ENCODE assay signal across 8 cellular contexts in genomic region chr17:78257810-78258322, GRCh38. TPM values are rescaled to one million over a fixed set of nuclear protein-coding genes. Genes with fewer than 3 reads are reported as not detected.
DNase-seq lines count a peak whose midpoint lies in the region; ATAC-seq and TF ChIP-seq lines count a peak whose summit lies in the region.

No MANE protein-coding gene starts in this region.

- peak in 6 of 10 experiments; percentile 23 to 49 (median 43) for DNase-seq in CD4-positive, alpha-beta T cell
- DNase-seq in KBM-7 (peak; percentile 31), mesendoderm (no peak), NK-92 (lab: John Stamatoyannopoulos, UW; ENCODE audit: unreplicated experiment) (no peak), Karpas-422 (no peak), dermis blood vessel endothelial cell (no peak), dedifferentiated amniotic fluid mesenchymal stem cell (ENCODE audit: extremely low spot score) (no peak)
- DNase-seq in activated naive CD4-positive, alpha-beta T cell treated with anti-CD3 and anti-CD28 coated beads, Interleukin-2, amount 50 U/mL, for 16 hours = peak; percentile 51

- peaks cover 2% of the 10 kb centered on the region for H3K9me3 Mint-ChIP-seq in CD4-positive, alpha-beta T cell

- H3K36me3 ChIP-seq in mesendoderm (ENCODE audit: control insufficient read depth, insufficient read depth, low read length) (no peaks in the 10 kb centered on the region), Karpas-422 (ENCODE audit: insufficient read depth, low read length) (no peaks in the 10 kb centered on the region)

- peak overlapping the region; percentile 78 for H3K4ac ChIP-seq in mesendoderm (ENCODE audit: low read depth, low read length)

- peak overlapping the region; percentile 70 for H3K56ac ChIP-seq in mesendoderm (ENCODE audit: low read length)

- peak overlapping the region; percentile 17 for H2AK5ac ChIP-seq in mesendoderm (ENCODE audit: low read length)

- in situ Hi-C loops in KBM-7 (cut with MboI; ENCODE audit: low pct_unique_long_range_greater_than_20kb, low sequenced_read_pairs) = no loop called here

- H2AFZ ChIP-seq in Karpas-422 (ENCODE audit: low read length) = no peak overlapping the region

- H3K9ac ChIP-seq in mesendoderm (ENCODE audit: low read length) (peak overlapping the region; percentile 16), Karpas-422 (ENCODE audit: low read length) (no peak overlapping the region)

- H4K20me1 ChIP-seq in Karpas-422 (ENCODE audit: insufficient read depth, low read depth, low read length) = no peaks in the 10 kb centered on the region; the same call in 1 of the 2 replicates

- peak overlapping the region; percentile 15 for H2BK120ac ChIP-seq in mesendoderm (ENCODE audit: low read depth, low read length)

- peak overlapping the region; percentile 51 for H3K18ac ChIP-seq in mesendoderm (ENCODE audit: low read length)

- H3K27me3 Mint-ChIP-seq in CD4-positive, alpha-beta T cell = no peaks in the 10 kb centered on the region

- H3K9me3 ChIP-seq in CD4-positive, alpha-beta T cell (ENCODE audit: control insufficient read depth, low read length) = no peaks in the 10 kb centered on the region
- H3K9me3 ChIP-seq in Karpas-422 (ENCODE audit: low read length) = no peaks in the 10 kb centered on the region

- POLR2A ChIA-PET in CD4-positive, alpha-beta T cell (lab: Charles Lee) = interaction anchor here (0.6 to 2.7 kb wide), 5 partner anchors 15 to 99 kb away, joined by 3 to 9 read pairs (median 4); no protein-coding TSS in a partner anchor

- H3K23ac ChIP-seq in mesendoderm (ENCODE audit: low read length) = peak overlapping the region; percentile 7

- no peak overlapping the region for H4K8ac ChIP-seq in mesendoderm (ENCODE audit: low read depth, low read length)

- peak overlapping the region; percentile 98 for H3K27ac Mint-ChIP-seq in CD4-positive, alpha-beta T cell

- CTCF ChIA-PET in CD4-positive, alpha-beta T cell (lab: Charles Lee) = no interaction called here

- no peaks in the 10 kb centered on the region for H3K79me1 ChIP-seq in mesendoderm (ENCODE audit: low read length)

- no peak overlapping the region for H4K5ac ChIP-seq in mesendoderm (ENCODE audit: low read length)

- no peak for TF ChIP-seq CTCF in CD4-positive, alpha-beta T cell (IDR thresholded peaks at IDR 0.05)

- intact Hi-C loops in CD4-positive, alpha-beta T cell (cut with DNase I, micrococcal nuclease) = loop anchor here in 1 of 2 experiments (10.0 kb wide), 1 partner anchor 587 kb away; the partner anchor contains the start of gene USP36

- peaks cover 82% of the 10 kb centered on the region for H3K4me1 Mint-ChIP-seq in CD4-positive, alpha-beta T cell (ENCODE audit: low read depth)

- no peak overlapping the region for H3K4me3 ChIP-seq in mesendoderm (ENCODE audit: low read length)
- no peak overlapping the region for H3K4me3 ChIP-seq in Karpas-422 (ENCODE audit: low read length)

- H3K27ac ChIP-seq in CD4-positive, alpha-beta T cell (ENCODE audit: low read depth, low read length) = peak overlapping the region; percentile 71
- peak overlapping the region; percentile 59 for H3K27ac ChIP-seq in mesendoderm (ENCODE audit: low read depth, low read length)
- H3K27ac ChIP-seq in Karpas-422 (ENCODE audit: low read length) = no peak overlapping the region

- H3K27me3 ChIP-seq in CD4-positive, alpha-beta T cell (ENCODE audit: control insufficient read depth, insufficient read depth, low read length) = no peaks in the 10 kb centered on the region
- no peaks in the 10 kb centered on the region for H3K27me3 ChIP-seq in mesendoderm (ENCODE audit: insufficient read depth, low read length, poor library complexity)
- H3K27me3 ChIP-seq in Karpas-422 (ENCODE audit: low read length) = no peaks in the 10 kb centered on the region

- H3K36me3 Mint-ChIP-seq in CD4-positive, alpha-beta T cell (ENCODE audit: low read depth) = peaks cover 10% of the 10 kb centered on the region

- WGBS in mesendoderm (ENCODE audit: extremely low coverage, insufficient coverage, low lambda C conversion rate) = no CpG with 5 or more reads among the region's 16 CpGs

- no peak overlapping the region for H3K4me2 ChIP-seq in mesendoderm (ENCODE audit: low read length)
- no peak overlapping the region for H3K4me2 ChIP-seq in Karpas-422 (ENCODE audit: low read depth, low read length, poor library complexity, severe bottlenecking)

- peaks cover 14% of the 10 kb centered on the region for H3K4me1 ChIP-seq in mesendoderm (ENCODE audit: control insufficient read depth, low read depth, low read length)
- peaks cover 5% of the 10 kb centered on the region for H3K4me1 ChIP-seq in Karpas-422 (ENCODE audit: low read length)

- no peaks in the 10 kb centered on the region for H3K9me2 ChIP-seq in Karpas-422 (replicated peaks; ENCODE audit: insufficient read depth, low read length)

- ATAC-seq in CD4-positive, alpha-beta T cell (ENCODE audit: poor library complexity) = peak; percentile 22

- H3K4me3 Mint-ChIP-seq in CD4-positive, alpha-beta T cell = peak overlapping the region; percentile 79

- H3K79me2 ChIP-seq in mesendoderm (ENCODE audit: control insufficient read depth, insufficient read depth, low read length) (no peaks in the 10 kb centered on the region), Karpas-422 (ENCODE audit: low read length) (no peaks in the 10 kb centered on the region)

- no peak overlapping the region for H2BK15ac ChIP-seq in mesendoderm (replicated peaks; ENCODE audit: low read depth)

- H2BK5ac ChIP-seq in mesendoderm (ENCODE audit: low read length) = peak overlapping the region; percentile 83

RNA-seq across cellular contexts. Expression of gene TMEM235, which starts 26.4 kb away (rescaled TPM):
- not detected for total RNA-seq in CD4-positive, alpha-beta T cell
- not detected for polyA plus RNA-seq in mesendoderm (2013, experiment 1 of 2)
- not detected for polyA plus RNA-seq in mesendoderm (2013, experiment 2 of 2)
- total RNA-seq in Karpas-422 (2014; rRNA removed; shearing (Covaris generic); ENCODE audit: low replicate concordance) = not detected in 2 replicates
- 0.51 and 0.84 TPM in 2 replicates for total RNA-seq in dermis blood vessel endothelial cell

RNA-seq across cellular contexts. Expression of gene BIRC5, which starts 43.8 kb away (rescaled TPM):
- under 1 TPM; 0.39 to 0.41 TPM for total RNA-seq in CD4-positive, alpha-beta T cell
- polyA plus RNA-seq in mesendoderm (2013, experiment 1 of 2) = 69.7 TPM
- 68.0 TPM for polyA plus RNA-seq in mesendoderm (2013, experiment 2 of 2)
- 45.4 and 46.8 TPM in 2 replicates for total RNA-seq in Karpas-422 (2014; rRNA removed; shearing (Covaris generic); ENCODE audit: low replicate concordance)
- 23.5 and 91.0 TPM in 2 replicates for total RNA-seq in dermis blood vessel endothelial cell

Comparison
In these comparisons a context has a peak if more than half of its experiments do, and no peak if none do; other contexts are left out.
1. DNase-seq: peak in CD4-positive, alpha-beta T cell (6 of 10), KBM-7 (single experiment) and activated naive CD4-positive, alpha-beta T cell treated with anti-CD3 and anti-CD28 coated beads, Interleukin-2, amount 50 U/mL, for 16 hours (single experiment); none in mesendoderm (single experiment), NK-92 (single experiment), Karpas-422 (single experiment), dermis blood vessel endothelial cell (single experiment) and dedifferentiated amniotic fluid mesenchymal stem cell (single experiment).
2. RNA of gene BIRC5, which starts 43.8 kb away (total RNA-seq): 45.4 to 46.8 TPM in Karpas-422 and 23.5 to 91.0 TPM in dermis blood vessel endothelial cell; 0.39 to 0.41 TPM in CD4-positive, alpha-beta T cell; every median in the first group is over 10 times any median in the second.